In genomic region chr5:38164776-38165399, GRCh38 we compare ENCODE assay signal across 7 cellular contexts.
"Had no signal": no experiment of that assay in that cellular context is flagged by ENCODE, and none has a peak within 500 bp of the region (broad histone marks: within the 10 kb centered on the region; RNA-seq: fewer than 3 reads in every experiment).

No MANE protein-coding gene starts in this region.

- H3K27ac ChIP-seq: GM23248 had no signal

- H3K9ac ChIP-seq: GM23248 had no signal

- ATAC-seq: K562 had no signal

- H3K4me3 ChIP-seq: GM23248, K562 had no signal

- H2AFZ ChIP-seq: GM23248 had no signal

- FAIRE-seq: HTR-8/SVneo, K562 had no signal

- DNase-seq: GM23248, GOT3, H9, HCEC 1CT, IMR-90 had no signal
